In genomic region chr11:7986768-7987559, GRCh38 we compare ENCODE assay signal across 1 cellular context.
TF ChIP-seq lines count a peak whose summit lies in the region.

A gene with protein sequence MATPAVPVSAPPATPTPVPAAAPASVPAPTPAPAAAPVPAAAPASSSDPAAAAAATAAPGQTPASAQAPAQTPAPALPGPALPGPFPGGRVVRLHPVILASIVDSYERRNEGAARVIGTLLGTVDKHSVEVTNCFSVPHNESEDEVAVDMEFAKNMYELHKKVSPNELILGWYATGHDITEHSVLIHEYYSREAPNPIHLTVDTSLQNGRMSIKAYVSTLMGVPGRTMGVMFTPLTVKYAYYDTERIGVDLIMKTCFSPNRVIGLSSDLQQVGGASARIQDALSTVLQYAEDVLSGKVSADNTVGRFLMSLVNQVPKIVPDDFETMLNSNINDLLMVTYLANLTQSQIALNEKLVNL (plus strand): TSS chr11:7987337. CDS start chr11:7987353, 16 bp downstream.

TF ChIP-seq in K562, 482 proteins besides CTCF, POLR2A, EP300 and RAD21 (continued from another document and continues in another):
- TF ChIP-seq MAZ (CRISPR knock-in tag; conservative IDR thresholded peaks at IDR 0.05 in 1 of 2, IDR thresholded peaks at IDR 0.05 in 1 of 2) = peak; percentile 30 to 81; a peak in 2 of 4 replicates
- peak; percentile 54; the same call in 1 of the 2 replicates for TF ChIP-seq ZSCAN29 (IDR thresholded peaks at IDR 0.05)
- TF ChIP-seq ATF6 (CRISPR knock-in tag; IDR thresholded peaks at IDR 0.05) = no peak; the same call in 1 of the 2 replicates
- no peak for TF ChIP-seq RBM15 (IDR thresholded peaks at IDR 0.05; ENCODE audit: insufficient read depth, low read length)
- TF ChIP-seq MYBL2 (IDR thresholded peaks at IDR 0.05; ENCODE audit: low read depth) = peak; percentile 80
- TF ChIP-seq MYBL2 (CRISPR knock-in tag; IDR thresholded peaks at IDR 0.05; ENCODE audit: borderline replicate concordance) = no peak
- no peak for TF ChIP-seq MCM5 (IDR thresholded peaks at IDR 0.05; ENCODE audit: low read depth)
- no peak for TF ChIP-seq NR4A1 (CRISPR knock-in tag; IDR thresholded peaks at IDR 0.05)
- 0 out of 2 replicates have a peak, but pooled peaks have one; percentile 7 for TF ChIP-seq NR4A1 (tag; IDR thresholded peaks at IDR 0.05)
- no peak for TF ChIP-seq RFX7 (CRISPR knock-in tag; IDR thresholded peaks at IDR 0.05)
- TF ChIP-seq ELF1 (tag; IDR thresholded peaks at IDR 0.05) = peak; percentile 86
- peak; percentile 41 for TF ChIP-seq HNRNPLL (IDR thresholded peaks at IDR 0.05; ENCODE audit: low read depth, low read length, poor library complexity, severe bottlenecking)
- TF ChIP-seq MTA1 (IDR thresholded peaks at IDR 0.05; ENCODE audit: borderline replicate concordance) = no peak; the same call in 1 of the 2 replicates
- peak; percentile 99 for TF ChIP-seq SIN3B (IDR thresholded peaks at IDR 0.05; ENCODE audit: low read depth)
- TF ChIP-seq PRMT5 (CRISPR knock-in tag; IDR thresholded peaks at IDR 0.05) = no peak
- TF ChIP-seq, protein P1, sequence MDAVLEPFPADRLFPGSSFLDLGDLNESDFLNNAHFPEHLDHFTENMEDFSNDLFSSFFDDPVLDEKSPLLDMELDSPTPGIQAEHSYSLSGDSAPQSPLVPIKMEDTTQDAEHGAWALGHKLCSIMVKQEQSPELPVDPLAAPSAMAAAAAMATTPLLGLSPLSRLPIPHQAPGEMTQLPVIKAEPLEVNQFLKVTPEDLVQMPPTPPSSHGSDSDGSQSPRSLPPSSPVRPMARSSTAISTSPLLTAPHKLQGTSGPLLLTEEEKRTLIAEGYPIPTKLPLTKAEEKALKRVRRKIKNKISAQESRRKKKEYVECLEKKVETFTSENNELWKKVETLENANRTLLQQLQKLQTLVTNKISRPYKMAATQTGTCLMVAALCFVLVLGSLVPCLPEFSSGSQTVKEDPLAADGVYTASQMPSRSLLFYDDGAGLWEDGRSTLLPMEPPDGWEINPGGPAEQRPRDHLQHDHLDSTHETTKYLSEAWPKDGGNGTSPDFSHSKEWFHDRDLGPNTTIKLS (IDR thresholded peaks at IDR 0.05; ENCODE audit: borderline replicate concordance, low read depth) = peak; percentile 56; the same call in 1 of the 2 replicates
- peak; percentile 90 for TF ChIP-seq PHF21A (IDR thresholded peaks at IDR 0.05; ENCODE audit: borderline replicate concordance, low read depth)
- no peak for TF ChIP-seq TCF7 (IDR thresholded peaks at IDR 0.05; ENCODE audit: borderline replicate concordance)
- peak; percentile 60; the same call in 1 of the 2 replicates for TF ChIP-seq RNF2 (IDR thresholded peaks at IDR 0.05)
- TF ChIP-seq BHLHE40 (IDR thresholded peaks at IDR 0.05; ENCODE audit: low read length) = peak; percentile 44; the same call in 1 of the 2 replicates
- peak in 1 of 2 experiments; percentile 98; a peak in 2 of 4 replicates for TF ChIP-seq TRIM24 (IDR thresholded peaks at IDR 0.05)
- TF ChIP-seq ZNF347 (CRISPR knock-in tag; IDR thresholded peaks at IDR 0.05; ENCODE audit: low read depth) = no peak
- TF ChIP-seq TOE1 (IDR thresholded peaks at IDR 0.05; ENCODE audit: borderline replicate concordance) = peak; percentile 87
- no peak for TF ChIP-seq TOE1 (CRISPR knock-in tag; IDR thresholded peaks at IDR 0.05; ENCODE audit: borderline replicate concordance, low read depth)
- TF ChIP-seq ZNF696 (CRISPR knock-in tag; conservative IDR thresholded peaks at IDR 0.05) = no peak
- no peak for TF ChIP-seq DDX20 (tag; IDR thresholded peaks at IDR 0.05; ENCODE audit: low read depth)
- TF ChIP-seq NCOA2 (IDR thresholded peaks at IDR 0.05; ENCODE audit: partially characterized antibody in 2 of 2) = no peak
- TF ChIP-seq RBM39 (optimal IDR thresholded peaks at IDR 0.05; ENCODE audit: low read depth, low read length) = peak; percentile 85
- TF ChIP-seq, protein P2, sequence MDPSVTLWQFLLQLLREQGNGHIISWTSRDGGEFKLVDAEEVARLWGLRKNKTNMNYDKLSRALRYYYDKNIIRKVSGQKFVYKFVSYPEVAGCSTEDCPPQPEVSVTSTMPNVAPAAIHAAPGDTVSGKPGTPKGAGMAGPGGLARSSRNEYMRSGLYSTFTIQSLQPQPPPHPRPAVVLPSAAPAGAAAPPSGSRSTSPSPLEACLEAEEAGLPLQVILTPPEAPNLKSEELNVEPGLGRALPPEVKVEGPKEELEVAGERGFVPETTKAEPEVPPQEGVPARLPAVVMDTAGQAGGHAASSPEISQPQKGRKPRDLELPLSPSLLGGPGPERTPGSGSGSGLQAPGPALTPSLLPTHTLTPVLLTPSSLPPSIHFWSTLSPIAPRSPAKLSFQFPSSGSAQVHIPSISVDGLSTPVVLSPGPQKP (CRISPR knock-in tag; IDR thresholded peaks at IDR 0.05) = no peak
- peak; percentile 96 for TF ChIP-seq GABPA (tag; conservative IDR thresholded peaks at IDR 0.05; ENCODE audit: low read depth)
- no peak for TF ChIP-seq RFX1 (IDR thresholded peaks at IDR 0.05)
- TF ChIP-seq CC2D1A (IDR thresholded peaks at IDR 0.05) = peak; percentile 87
- TF ChIP-seq TEAD4 (IDR thresholded peaks at IDR 0.05; ENCODE audit: low read length) = peak; percentile 87
- no peak for TF ChIP-seq TEAD4 (CRISPR knock-in tag; IDR thresholded peaks at IDR 0.05; ENCODE audit: borderline replicate concordance)
- peak; percentile 97 for TF ChIP-seq USF2 (CRISPR knock-in tag; IDR thresholded peaks at IDR 0.05)
- TF ChIP-seq ZEB2 (IDR thresholded peaks at IDR 0.05) = peak; percentile 97
- TF ChIP-seq ZZZ3 (IDR thresholded peaks at IDR 0.05) = 0 out of 2 replicates have a peak, but pooled peaks have one; percentile 50
- peak; percentile 66; the same call in 1 of the 2 replicates for TF ChIP-seq HDAC2 (IDR thresholded peaks at IDR 0.05)
- TF ChIP-seq PHF8 (IDR thresholded peaks at IDR 0.05; ENCODE audit: borderline replicate concordance, low read length) = peak; percentile 73; the same call in 1 of the 2 replicates
- no peak for TF ChIP-seq ZNF592 (IDR thresholded peaks at IDR 0.05)
- TF ChIP-seq ZNF121 (CRISPR knock-in tag; conservative IDR thresholded peaks at IDR 0.05) = no peak
- peak; percentile 82 for TF ChIP-seq JUND (IDR thresholded peaks at IDR 0.05; ENCODE audit: borderline replicate concordance, low read depth, low read length)
- TF ChIP-seq JUND (tag; IDR thresholded peaks at IDR 0.05; ENCODE audit: borderline replicate concordance, low read depth, low read length) = peak; percentile 82; the same call in 2 of the 3 replicates
- peak; percentile 50; the same call in 1 of the 2 replicates for TF ChIP-seq MYC (IDR thresholded peaks at IDR 0.05; ENCODE audit: low read depth, low read length)
- TF ChIP-seq MYC (CRISPR knock-in tag; IDR thresholded peaks at IDR 0.05; ENCODE audit: borderline replicate concordance, low read depth) = no peak
- 0 out of 2 replicates have a peak, but pooled peaks have one; percentile 33 for TF ChIP-seq GTF2A2 (tag; IDR thresholded peaks at IDR 0.05)
- TF ChIP-seq STAT5A (IDR thresholded peaks at IDR 0.05; ENCODE audit: borderline replicate concordance, low read length) = peak; percentile 35; the same call in 1 of the 2 replicates
- TF ChIP-seq SMARCB1 (IDR thresholded peaks at IDR 0.05; ENCODE audit: insufficient read length, low read depth) = no peak
- no peak for TF ChIP-seq SREBF2 (CRISPR knock-in tag; IDR thresholded peaks at IDR 0.05)
- peak; percentile 39; the same call in 1 of the 2 replicates for TF ChIP-seq CHD2 (IDR thresholded peaks at IDR 0.05; ENCODE audit: low read depth, low read length)
- TF ChIP-seq KLF1 (tag; IDR thresholded peaks at IDR 0.05) = no peak
